ENCODE assay signal across 13 cellular contexts in genomic region chr14:103196716-103197115, GRCh38.
DNase-seq lines count a peak whose midpoint lies in the region; ATAC-seq and TF ChIP-seq lines count a peak whose summit lies in the region.
"Had no signal": no experiment of that assay in that cellular context is flagged by ENCODE, and none has a peak within 500 bp of the region (broad histone marks: within the 10 kb centered on the region; RNA-seq: fewer than 3 reads in every experiment).

No MANE protein-coding gene starts in this region.

- H3K27me3 ChIP-seq in IMR-90 (ENCODE audit: control insufficient read depth, insufficient read depth, low read length): peaks cover 11% of the 10 kb centered on the region
- no peaks in the 10 kb centered on the region for H3K27me3 ChIP-seq in neural progenitor cell
- H3K27me3 ChIP-seq in uterus: no peaks in the 10 kb centered on the region
- H3K27me3 ChIP-seq in ovary: no peaks in the 10 kb centered on the region
- H3K27me3 ChIP-seq: BE2C had no signal

- H3F3A ChIP-seq in neural progenitor cell (ENCODE audit: low read depth): no peaks in the 10 kb centered on the region

- no peak overlapping the region for H3K4me2 ChIP-seq in IMR-90 (ENCODE audit: low read depth, low read length)
- no peak overlapping the region for H3K4me2 ChIP-seq in neural progenitor cell

- H3K36me3 ChIP-seq in IMR-90 (ENCODE audit: control insufficient read depth, insufficient read depth, low read length): no peaks in the 10 kb centered on the region
- H3K36me3 ChIP-seq in neural progenitor cell: no peaks in the 10 kb centered on the region
- no peaks in the 10 kb centered on the region for H3K36me3 ChIP-seq in uterus
- H3K36me3 ChIP-seq in ovary: no peaks in the 10 kb centered on the region
- H3K36me3 ChIP-seq: BE2C had no signal

- no peak overlapping the region for H4K5ac ChIP-seq in IMR-90 (ENCODE audit: low read depth, low read length)

- H3K27me3 Mint-ChIP-seq in glutamatergic neuron (ENCODE audit: unreplicated experiment): no peaks in the 10 kb centered on the region
- peaks cover 8% of the 10 kb centered on the region for H3K27me3 Mint-ChIP-seq in neural progenitor cell (ENCODE audit: insufficient read depth, low read depth)

- H3K14ac ChIP-seq in IMR-90 (replicated peaks; ENCODE audit: low read depth, low read length): no peak overlapping the region

- H2BK5ac ChIP-seq in IMR-90 (ENCODE audit: low read depth, low read length, poor library complexity, severe bottlenecking): no peak overlapping the region

- peaks cover 13% of the 10 kb centered on the region for H3K36me3 Mint-ChIP-seq in glutamatergic neuron (ENCODE audit: unreplicated experiment)
- no peaks in the 10 kb centered on the region for H3K36me3 Mint-ChIP-seq in neural progenitor cell
- H3K36me3 Mint-ChIP-seq: CD4-positive, CD25-positive, alpha-beta regulatory T cell; CD8-positive, alpha-beta memory T cell had no signal

- H2AFZ ChIP-seq in IMR-90 (replicated peaks; ENCODE audit: low read length, poor library complexity) (no peak overlapping the region), neural progenitor cell (replicated peaks) (no peak overlapping the region)

- peak overlapping the region; percentile 52 for H3K27ac Mint-ChIP-seq in glutamatergic neuron (ENCODE audit: unreplicated experiment)
- no peak overlapping the region for H3K27ac Mint-ChIP-seq in neural progenitor cell
- H3K27ac Mint-ChIP-seq: CD4-positive, CD25-positive, alpha-beta regulatory T cell; CD8-positive, alpha-beta memory T cell; H9 had no signal

- H3K79me1 ChIP-seq in IMR-90 (ENCODE audit: low read depth in 1 of 2, low read length in 2 of 2): no peaks in the 10 kb centered on the region

- no peak for TF ChIP-seq EP300 in ovary (IDR thresholded peaks at IDR 0.05)

- WGBS in IMR-90 (ENCODE audit: extremely low coverage in 2 of 2, insufficient read length in 1 of 2), 2 experiments: 93% methylated on average over 4 of the region's 11 CpGs; no CpG with 5 or more reads in 1 of the 2 experiments
- WGBS in ovary, 3 donors: 96 to 97% (median 96%) methylated on average over 11 of the region's 11 CpGs

- H4K91ac ChIP-seq in IMR-90 (ENCODE audit: insufficient read depth, low read depth, low read length): no peak overlapping the region

- in situ Hi-C loops in IMR-90 (cut with MboI; ENCODE audit: low sequenced_read_pairs): no loop called here

- no peak for TF ChIP-seq POLR2A in IMR-90 (IDR thresholded peaks at IDR 0.05; ENCODE audit: low read depth, low read length)
- TF ChIP-seq POLR2A in uterus (IDR thresholded peaks at IDR 0.05): no peak
- no peak for TF ChIP-seq POLR2A in ovary (IDR thresholded peaks at IDR 0.05)

- H3K4ac ChIP-seq in IMR-90 (ENCODE audit: low read depth, low read length): no peak overlapping the region

- H3K18ac ChIP-seq in IMR-90 (ENCODE audit: low read depth, low read length): no peak overlapping the region

- H3K4me1 Mint-ChIP-seq in glutamatergic neuron (ENCODE audit: low read depth, unreplicated experiment): no peaks in the 10 kb centered on the region
- H3K4me1 Mint-ChIP-seq in neural progenitor cell: no peaks in the 10 kb centered on the region
- H3K4me1 Mint-ChIP-seq: CD4-positive, CD25-positive, alpha-beta regulatory T cell; CD8-positive, alpha-beta memory T cell; H9 had no signal

- TF ChIP-seq RAD21 in IMR-90 (IDR thresholded peaks at IDR 0.05; ENCODE audit: low read length): no peak

- H3K4me3 Mint-ChIP-seq in glutamatergic neuron (ENCODE audit: unreplicated experiment): peak overlapping the region; percentile 42
- peak overlapping the region; percentile 50 for H3K4me3 Mint-ChIP-seq in neural progenitor cell
- H3K4me3 Mint-ChIP-seq: CD4-positive, CD25-positive, alpha-beta regulatory T cell; CD8-positive, alpha-beta memory T cell; H9 had no signal

- ATAC-seq in IMR-90 (ENCODE audit: low read depth): no peak

- H3K4me3 ChIP-seq in IMR-90 (ENCODE audit: insufficient read depth, low read depth, low read length) (no peak overlapping the region), neural progenitor cell (no peak overlapping the region), uterus (no peak overlapping the region), ovary (no peak overlapping the region)

- intact Hi-C loops in IMR-90 (cut with micrococcal nuclease): no loop called here
- intact Hi-C loops in uterus (cut with DNase I; ENCODE audit: low total_unique reads): no loop called here
- intact Hi-C loops in ovary (cut with DNase I): no loop called here

- no peak for TF ChIP-seq CTCF in IMR-90 (conservative IDR thresholded peaks at IDR 0.05; ENCODE audit: low read depth, low read length)
- TF ChIP-seq CTCF in glutamatergic neuron (IDR thresholded peaks at IDR 0.05; ENCODE audit: partially characterized antibody, unreplicated experiment): no peak
- no peak for TF ChIP-seq CTCF in neural progenitor cell (IDR thresholded peaks at IDR 0.05)
- TF ChIP-seq CTCF in uterus (IDR thresholded peaks at IDR 0.05): no peak
- TF ChIP-seq CTCF in ovary (IDR thresholded peaks at IDR 0.05): no peak

- H4K8ac ChIP-seq in IMR-90 (ENCODE audit: low read depth in 2 of 2, low read length in 2 of 2): no peak overlapping the region

- H2BK15ac ChIP-seq in IMR-90 (ENCODE audit: low read depth, low read length): no peak overlapping the region

- no peak for DNase-seq in IMR-90
- no peak for DNase-seq in glutamatergic neuron
- DNase-seq in neural progenitor cell (ENCODE audit: low spot score): no peak
- DNase-seq in uterus: no peak
- DNase-seq in AML-193 (lab: John Stamatoyannopoulos, UW): no peak
- DNase-seq in ovary: no peak
- no peak for DNase-seq in SK-N-DZ (ENCODE audit: low spot score)
- DNase-seq: BE2C; C1 segment of cervical spinal cord; CD4-positive, CD25-positive, alpha-beta regulatory T cell; CD8-positive, alpha-beta memory T cell; COR-L47; H9 had no signal

- dilution Hi-C loops in IMR-90 (cut with HindIII; ENCODE audit: low sequenced_read_pairs, unreplicated experiment): no loop called here

- H3K27ac ChIP-seq in IMR-90 (ENCODE audit: insufficient read depth, low read length) (no peak overlapping the region), neural progenitor cell (no peak overlapping the region), uterus (peak overlapping the region; percentile 86 to 96), ovary (no peak overlapping the region)

- POLR2A ChIA-PET in IMR-90 (lab: Charles Lee; ENCODE audit: unreplicated experiment): no interaction called here

- H3K9me3 Mint-ChIP-seq in glutamatergic neuron (ENCODE audit: unreplicated experiment) (peaks cover 9% of the 10 kb centered on the region), neural progenitor cell (peaks cover 9% of the 10 kb centered on the region)

- H3K79me2 ChIP-seq in neural progenitor cell (ENCODE audit: low read depth): no peaks in the 10 kb centered on the region

- no peak overlapping the region for H3K56ac ChIP-seq in IMR-90 (ENCODE audit: extremely low read depth, insufficient read depth, low read length)

- H3K23ac ChIP-seq in IMR-90 (ENCODE audit: low read depth, low read length): no peak overlapping the region

- H3K9me3 ChIP-seq in IMR-90 (ENCODE audit: control insufficient read depth, insufficient read depth, low read length): no peaks in the 10 kb centered on the region; the same call in 1 of the 2 replicates
- no peaks in the 10 kb centered on the region for H3K9me3 ChIP-seq in neural progenitor cell (ENCODE audit: low read depth)
- no peaks in the 10 kb centered on the region for H3K9me3 ChIP-seq in uterus
- no peaks in the 10 kb centered on the region for H3K9me3 ChIP-seq in ovary
- H3K9me3 ChIP-seq: BE2C had no signal

- no peak overlapping the region for H2BK20ac ChIP-seq in IMR-90 (ENCODE audit: low read depth, low read length)

- H4K20me1 ChIP-seq in IMR-90 (ENCODE audit: insufficient read depth, low read length) (no peaks in the 10 kb centered on the region; the same call in 1 of the 2 replicates), neural progenitor cell (ENCODE audit: low read depth) (no peaks in the 10 kb centered on the region)

- H2AK9ac ChIP-seq in IMR-90 (replicated peaks; ENCODE audit: low read depth, low read length, poor library complexity): no peak overlapping the region

- H3K9ac ChIP-seq in IMR-90 (ENCODE audit: low read depth, low read length): no peak overlapping the region
- no peak overlapping the region for H3K9ac ChIP-seq in neural progenitor cell

- no peaks in the 10 kb centered on the region for H3K9me1 ChIP-seq in IMR-90 (ENCODE audit: insufficient read depth, low read length)

- H3K4me1 ChIP-seq in IMR-90 (ENCODE audit: control insufficient read depth, insufficient read depth, low read length) (peaks cover 10% of the 10 kb centered on the region), neural progenitor cell (peaks cover 5% of the 10 kb centered on the region), uterus (peaks cover 6 to 14% of the 10 kb centered on the region in 2 donors), ovary (ENCODE audit: insufficient read depth) (no peaks in the 10 kb centered on the region)

- H2AK5ac ChIP-seq in IMR-90 (ENCODE audit: low read depth, low read length): 0 out of 2 replicates have a peak overlapping the region, but pooled peaks have one; percentile 28

- CTCF ChIA-PET in IMR-90 (lab: Yijun Ruan, JAX): no interaction called here

- no peak overlapping the region for H2BK120ac ChIP-seq in IMR-90 (ENCODE audit: low read depth, low read length)

- no TSS peak for BruUV-seq in IMR-90 (replicated peaks; lab: Mats Ljungman, UMichigan)

TF ChIP-seq in IMR-90, 13 proteins besides CTCF, POLR2A, EP300 and RAD21 (continues in another document):
- no peak for TF ChIP-seq SMC3 (IDR thresholded peaks at IDR 0.05; ENCODE audit: low read depth, low read length)
- no peak for TF ChIP-seq CEBPB (IDR thresholded peaks at IDR 0.05; ENCODE audit: low read depth, low read length)
- TF ChIP-seq MAZ (IDR thresholded peaks at IDR 0.05; ENCODE audit: borderline replicate concordance, low read depth, low read length): no peak
- no peak for TF ChIP-seq MAFK (IDR thresholded peaks at IDR 0.05; ENCODE audit: low read depth, low read length)
- TF ChIP-seq USF2 (IDR thresholded peaks at IDR 0.05; ENCODE audit: low read depth, low read length): no peak
- TF ChIP-seq MXI1 (IDR thresholded peaks at IDR 0.05; ENCODE audit: borderline replicate concordance, low read depth, low read length): no peak

Comparison
In these comparisons a context has a peak if more than half of its experiments do, and no peak if none do; other contexts are left out.
1. H3K27ac ChIP-seq: peak in uterus (2 of 2); none in IMR-90 (single experiment), neural progenitor cell (single experiment) and ovary (0 of 2).